ENCODE assay signal across 8 cellular contexts in the genomic region with DNA sequence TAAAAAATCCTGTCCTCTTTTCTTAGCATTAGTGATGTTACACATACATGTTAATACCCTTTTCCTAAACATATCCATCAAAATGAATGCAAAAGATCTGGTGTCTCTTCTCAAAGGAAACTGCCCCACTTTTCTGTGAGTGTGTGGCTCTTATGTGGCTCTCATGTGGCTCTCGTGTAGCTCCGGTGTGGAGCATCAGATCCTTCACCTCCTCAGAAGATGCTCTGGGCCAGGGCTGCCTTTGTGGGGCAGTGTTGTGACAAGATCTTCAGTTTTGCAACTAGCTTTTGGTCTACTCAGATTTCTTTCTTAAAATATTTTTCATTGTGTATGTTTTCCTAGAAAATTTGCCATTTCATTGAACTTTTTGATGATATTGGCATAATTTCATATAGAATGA. TPM values are rescaled to one million over a fixed set of nuclear protein-coding genes. Genes with fewer than 3 reads are reported as not detected.
DNase-seq lines count a peak whose midpoint lies in the region; ATAC-seq and TF ChIP-seq lines count a peak whose summit lies in the region.
"Had no signal": no experiment of that assay in that cellular context is flagged by ENCODE, and none has a peak within 500 bp of the region (broad histone marks: within the 10 kb centered on the region; RNA-seq: fewer than 3 reads in every experiment).

No MANE protein-coding gene starts in this region.

- no peaks in the 10 kb centered on the region for H3F3A ChIP-seq in neural progenitor cell (ENCODE audit: low read depth)

- H3K27me3 Mint-ChIP-seq in neural progenitor cell (ENCODE audit: insufficient read depth, low read depth), result no peaks in the 10 kb centered on the region

- no peak overlapping the region for H3K9ac ChIP-seq in neural progenitor cell

- no peaks in the 10 kb centered on the region for H3K4me1 ChIP-seq in neural progenitor cell

- no peak overlapping the region for H3K4me2 ChIP-seq in neural progenitor cell

- no peak overlapping the region for H2AFZ ChIP-seq in neural progenitor cell (replicated peaks)

- H3K36me3 Mint-ChIP-seq in neural progenitor cell, result no peaks in the 10 kb centered on the region

- H3K4me1 Mint-ChIP-seq in neural progenitor cell, result no peaks in the 10 kb centered on the region

- ATAC-seq in GM21529 (IDR thresholded peaks at IDR 0.05; ENCODE audit: unreplicated experiment), result no peak

- H3K79me2 ChIP-seq in neural progenitor cell (ENCODE audit: low read depth), result no peaks in the 10 kb centered on the region

- TF ChIP-seq CTCF in GM06990 (IDR thresholded peaks at IDR 0.05; ENCODE audit: insufficient read depth, low read length, poor library complexity, severe bottlenecking) (peak; percentile 46), choroid plexus epithelial cell (conservative IDR thresholded peaks at IDR 0.05; ENCODE audit: low read depth, low read length) (peak; percentile 75), neural progenitor cell (IDR thresholded peaks at IDR 0.05) (no peak)

- no peak overlapping the region for H3K27ac Mint-ChIP-seq in neural progenitor cell

- H3K9me3 ChIP-seq in neural progenitor cell (ENCODE audit: low read depth), result no peaks in the 10 kb centered on the region
- H3K9me3 ChIP-seq: thoracic aorta had no signal

- H3K4me3 ChIP-seq in GM06990 (replicated peaks; ENCODE audit: low read depth, low read length) (no peak overlapping the region), choroid plexus epithelial cell (ENCODE audit: low read depth, low read length) (no peak overlapping the region), neural progenitor cell (no peak overlapping the region)
- H3K4me3 ChIP-seq: thoracic aorta had no signal

- H3K27me3 ChIP-seq in GM06990 (replicated peaks; ENCODE audit: control insufficient read depth, insufficient read depth, low read length) (no peaks in the 10 kb centered on the region), neural progenitor cell (no peaks in the 10 kb centered on the region)

- H4K20me1 ChIP-seq in neural progenitor cell (ENCODE audit: low read depth), result no peaks in the 10 kb centered on the region

- no peak overlapping the region for H3K27ac ChIP-seq in neural progenitor cell
- H3K27ac ChIP-seq: thoracic aorta had no signal

- no peak overlapping the region for H3K4me3 Mint-ChIP-seq in neural progenitor cell

- H3K36me3 ChIP-seq in GM06990 (ENCODE audit: control insufficient read depth, insufficient read depth, low read length) (no peaks in the 10 kb centered on the region), neural progenitor cell (no peaks in the 10 kb centered on the region)
- H3K36me3 ChIP-seq: thoracic aorta had no signal

- no peaks in the 10 kb centered on the region for H3K9me3 Mint-ChIP-seq in neural progenitor cell

- DNase-seq in GM06990 (ENCODE audit: extremely low read depth, insufficient read length), result no peak
- DNase-seq in NCI-H82 (lab: John Stamatoyannopoulos, UW), result peak; percentile 46
- DNase-seq in choroid plexus epithelial cell (ENCODE audit: low read depth), result peak; percentile 77
- DNase-seq in neural progenitor cell (ENCODE audit: low spot score), result peak; percentile 21
- no peak for DNase-seq in islet precursor cell
- DNase-seq in COR-L47 (lab: John Stamatoyannopoulos, UW), result no peak

RNA-seq across cellular contexts. Expression of gene GARNL3, which starts 19.3 kb away (rescaled TPM):
- 22.6 and 32.0 TPM in 2 replicates for total RNA-seq in neural progenitor cell (ENCODE audit: low replicate concordance)

Comparison
In these comparisons a context has a peak if more than half of its experiments do, and no peak if none do; other contexts are left out.
1. DNase-seq: peak in NCI-H82 (single experiment), choroid plexus epithelial cell (single experiment) and neural progenitor cell (single experiment); none in GM06990 (single experiment), islet precursor cell (single experiment) and COR-L47 (single experiment).